1 cellular context compared by ENCODE assay signal in genomic region chr6:129172279-129172995, GRCh38.
TF ChIP-seq lines count a peak whose summit lies in the region.
"Not testable (repeated sequence)": the region's sequence is repeated elsewhere in the genome, so short reads cannot be mapped to it uniquely, and the experiment has no call there.

No MANE protein-coding gene starts in this region.

TF ChIP-seq in HepG2, 621 proteins besides CTCF, POLR2A, EP300 and RAD21 (continued from another document):
- TF ChIP-seq ZNF281 (CRISPR knock-in tag; IDR thresholded peaks at IDR 0.05; ENCODE audit: borderline replicate concordance) (peak; percentile 91), FOXA1 (CRISPR knock-in tag; IDR thresholded peaks at IDR 0.05) (peak; percentile 64), ARID5B (CRISPR knock-in tag; IDR thresholded peaks at IDR 0.05) (peak; percentile 42; the same call in 1 of the 2 replicates), HOXA3 (CRISPR knock-in tag; IDR thresholded peaks at IDR 0.05) (0 out of 2 replicates have a peak, but pooled peaks have one; percentile 33), NR2C2 (CRISPR knock-in tag; IDR thresholded peaks at IDR 0.05; ENCODE audit: borderline replicate concordance) (peak; percentile 69), PATZ1 (CRISPR knock-in tag; IDR thresholded peaks at IDR 0.05) (peak; percentile 60), NR2F1 (CRISPR knock-in tag; IDR thresholded peaks at IDR 0.05) (peak; percentile 19 to 30; a peak in 2 of 4 replicates), SALL2 (CRISPR knock-in tag; IDR thresholded peaks at IDR 0.05) (0 out of 2 replicates have a peak, but pooled peaks have one; percentile 40), CEBPG (CRISPR knock-in tag; IDR thresholded peaks at IDR 0.05) (0 out of 2 replicates have a peak, but pooled peaks have one; percentile 17), FOXA3 (CRISPR knock-in tag; IDR thresholded peaks at IDR 0.05) (peak; percentile 34; the same call in 1 of the 2 replicates), ZNF687 (CRISPR knock-in tag; IDR thresholded peaks at IDR 0.05) (peak; percentile 22; the same call in 1 of the 2 replicates)
- TF ChIP-seq FOXA1 (IDR thresholded peaks at IDR 0.05), result not testable (repeated sequence)
